Comparison of ENCODE assay signal across 22 cellular contexts in the genomic region with DNA sequence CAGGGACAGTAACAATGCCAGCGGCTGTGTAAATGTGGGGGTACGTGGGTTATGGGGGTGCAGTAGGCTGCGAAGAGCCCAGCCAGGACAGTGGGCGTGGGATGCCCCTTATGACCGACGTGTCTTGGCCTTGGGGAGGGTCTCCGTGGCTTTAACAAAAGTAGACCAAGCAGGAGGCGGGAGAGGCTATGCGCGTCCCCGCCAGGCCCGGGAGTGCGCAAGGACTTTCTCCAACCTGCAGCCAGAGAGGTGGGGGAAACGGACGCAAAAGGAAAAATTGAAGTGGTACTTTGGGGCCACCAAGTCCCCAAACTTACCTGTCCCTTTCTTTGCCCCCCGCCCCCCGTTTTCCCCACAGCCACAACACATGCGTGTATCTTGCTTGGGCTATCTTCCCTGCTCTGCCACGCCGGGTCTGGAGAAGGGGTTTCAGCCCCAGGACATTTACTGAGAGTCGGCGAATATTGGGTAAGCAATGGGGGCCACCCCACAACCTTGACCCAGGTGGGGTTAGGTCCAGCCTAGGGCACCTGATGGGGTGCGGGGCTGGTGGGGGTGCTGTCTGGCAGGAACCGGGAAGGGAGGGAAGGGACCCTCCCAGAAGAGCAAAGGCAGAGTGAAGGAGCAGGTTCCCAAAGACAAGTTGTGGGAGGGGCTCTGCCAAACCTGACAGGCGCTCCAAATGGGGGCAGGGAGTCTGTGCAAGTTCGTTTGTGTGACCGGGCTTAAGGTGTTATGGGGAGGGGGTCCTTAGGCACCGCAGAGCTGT. TPM values are rescaled to one million over a fixed set of nuclear protein-coding genes. Genes with fewer than 3 reads are reported as not detected.
A peak's percentile ranks its signal among the peaks of the same experiment; 100 is the strongest.
DNase-seq lines count a peak whose midpoint lies in the region; ATAC-seq, FAIRE-seq and TF ChIP-seq lines count a peak whose summit lies in the region.
"Had no signal": no experiment of that assay in that cellular context is flagged by ENCODE, and none has a peak within 500 bp of the region (broad histone marks: within the 10 kb centered on the region; RNA-seq: fewer than 3 reads in every experiment).

No MANE protein-coding gene starts in this region.

- no peak overlapping the region; the same call in 2 of the 3 replicates for H3K4me3 ChIP-seq in A549

- H3K4me1 Mint-ChIP-seq in brain (peaks cover 84% of the 10 kb centered on the region), mesothelial cell of epicardium (peaks cover 34% of the 10 kb centered on the region)

- TF ChIP-seq EP300 in A549 (IDR thresholded peaks at IDR 0.05): no peak

- peak overlapping the region; percentile 29; the same call in 1 of the 2 replicates for H3K9ac ChIP-seq in ES-I3 (ENCODE audit: low read depth, low read length)

- DNase-seq in A549 (ENCODE audit: low read depth in 1 of 2, low spot score in 1 of 2) (no peak), mesothelial cell of epicardium (ENCODE audit: low spot score in 2 of 2, unreplicated experiment in 2 of 2) (no peak), DMS53 treated with DMSO at 0.1 percent for 48 hours (lab: John Stamatoyannopoulos, UW; ENCODE audit: unreplicated experiment) (no peak), COLO668 (lab: John Stamatoyannopoulos, UW; ENCODE audit: unreplicated experiment) (no peak)
- no peak for DNase-seq in stimulated activated CD4-positive, alpha-beta T cell treated with anti-CD3 and anti-CD28 coated beads, Interleukin-15, amount 100 ng/mL, for 24 hours
- DNase-seq: activated CD4-positive, alpha-beta T cell treated with anti-CD3 and anti-CD28 coated beads, Interleukin-2, amount 50 U/mL, for 1 hour; gastrocnemius medialis; GF-D8; mesendoderm; NCI-H1930; NCI-H446; SHP77; small intestine; T1000 had no signal

- H3K4me1 ChIP-seq in A549 (peaks cover 14% of the 10 kb centered on the region; the same call in 1 of the 3 replicates), ES-I3 (ENCODE audit: insufficient read depth, low read length) (peaks cover 4% of the 10 kb centered on the region; the same call in 1 of the 2 replicates)

- no peaks in the 10 kb centered on the region for H3K36me3 ChIP-seq in ES-I3 (ENCODE audit: insufficient read depth, low read length)
- H3K36me3 ChIP-seq: BE2C, gastrocnemius medialis had no signal

- CTCF ChIA-PET in A549 (lab: Yijun Ruan, JAX): interaction anchor here (0.7 to 1.4 kb wide), 3 partner anchors 114 to 177 kb away, joined by 3 to 5 read pairs (median 4); no protein-coding TSS in a partner anchor

- H3K4me2 ChIP-seq in A549: peak overlapping the region; percentile 88

- no peak for TF ChIP-seq RAD21 in A549 (conservative IDR thresholded peaks at IDR 0.05 in 1 of 2, IDR thresholded peaks at IDR 0.05 in 1 of 2)

- ATAC-seq in A549 (no peak), HG03378 (IDR thresholded peaks at IDR 0.05; ENCODE audit: unreplicated experiment) (no peak)
- ATAC-seq: gastrocnemius medialis had no signal

- H3K36me3 Mint-ChIP-seq in brain (peaks cover 34% of the 10 kb centered on the region), mesothelial cell of epicardium (peaks cover 2% of the 10 kb centered on the region)

- no peak for FAIRE-seq in A549 (lab: Jason Lieb, UNC)
- FAIRE-seq: D721Med, islet of Langerhans, small intestine had no signal

- H3K9me3 ChIP-seq in A549 (no peaks in the 10 kb centered on the region), ES-I3 (ENCODE audit: control insufficient read depth, insufficient read depth, low read length) (no peaks in the 10 kb centered on the region; the same call in 1 of the 2 replicates)
- H3K9me3 ChIP-seq: BE2C, gastrocnemius medialis had no signal

- H3K27ac ChIP-seq in A549: no peak overlapping the region; a peak in 1 of 6 replicates
- H3K27ac ChIP-seq: tibial nerve had no signal

- H3K9me3 Mint-ChIP-seq in brain (peaks cover 10 to 49% (median 17%) of the 10 kb centered on the region in 5 experiments), mesothelial cell of epicardium (no peaks in the 10 kb centered on the region)

- TF ChIP-seq CTCF in A549 (IDR thresholded peaks at IDR 0.05): no peak
- no peak for TF ChIP-seq CTCF in brain (conservative IDR thresholded peaks at IDR 0.05)
- TF ChIP-seq CTCF in mesothelial cell of epicardium (IDR thresholded peaks at IDR 0.05; ENCODE audit: unreplicated experiment): no peak

- peak overlapping the region; percentile 89 to 98 (median 96) for H3K27ac Mint-ChIP-seq in brain
- no peak overlapping the region for H3K27ac Mint-ChIP-seq in mesothelial cell of epicardium

- H3K4me3 Mint-ChIP-seq in brain (peak overlapping the region; percentile 83 to 91 (median 88)), mesothelial cell of epicardium (peak overlapping the region; percentile 37)

- H3K27me3 Mint-ChIP-seq in brain (peaks cover 64% of the 10 kb centered on the region), mesothelial cell of epicardium (ENCODE audit: low read depth) (peaks cover 97% of the 10 kb centered on the region)

- WGBS in A549 (ENCODE audit: missing lambda C conversion rate): 56% methylated on average over 23 of the region's 28 CpGs

- no peak for TF ChIP-seq POLR2A in A549 (IDR thresholded peaks at IDR 0.05; ENCODE audit: low read length)

- POLR2A ChIA-PET in A549 (lab: Yijun Ruan, JAX): interaction anchor here (1.5 kb wide), 1 partner anchor 43 kb away, joined by 4 read pairs; no protein-coding TSS in a partner anchor

TF ChIP-seq in A549, 52 proteins besides CTCF, POLR2A, EP300 and RAD21:
- TF ChIP-seq CHD4 (IDR thresholded peaks at IDR 0.05; ENCODE audit: borderline replicate concordance) (no peak), ZC3H11A (IDR thresholded peaks at IDR 0.05) (no peak), ELK1 (IDR thresholded peaks at IDR 0.05; ENCODE audit: low read depth, low read length) (no peak), HOXB5 (CRISPR knock-in tag; IDR thresholded peaks at IDR 0.05) (no peak), BHLHE40 (IDR thresholded peaks at IDR 0.05; ENCODE audit: low read depth, low read length) (no peak), RNF2 (IDR thresholded peaks at IDR 0.05; ENCODE audit: borderline replicate concordance, low read depth) (no peak), CEBPB (IDR thresholded peaks at IDR 0.05) (no peak), FOXS1 (CRISPR knock-in tag; IDR thresholded peaks at IDR 0.05) (no peak), HOXB13 (CRISPR knock-in tag; IDR thresholded peaks at IDR 0.05; ENCODE audit: low read depth) (no peak), ZNF302 (CRISPR knock-in tag; IDR thresholded peaks at IDR 0.05) (no peak)
- TF ChIP-seq, protein P1, sequence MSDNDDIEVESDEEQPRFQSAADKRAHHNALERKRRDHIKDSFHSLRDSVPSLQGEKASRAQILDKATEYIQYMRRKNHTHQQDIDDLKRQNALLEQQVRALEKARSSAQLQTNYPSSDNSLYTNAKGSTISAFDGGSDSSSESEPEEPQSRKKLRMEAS (IDR thresholded peaks at IDR 0.05): no peak
- TF ChIP-seq, protein P2, sequence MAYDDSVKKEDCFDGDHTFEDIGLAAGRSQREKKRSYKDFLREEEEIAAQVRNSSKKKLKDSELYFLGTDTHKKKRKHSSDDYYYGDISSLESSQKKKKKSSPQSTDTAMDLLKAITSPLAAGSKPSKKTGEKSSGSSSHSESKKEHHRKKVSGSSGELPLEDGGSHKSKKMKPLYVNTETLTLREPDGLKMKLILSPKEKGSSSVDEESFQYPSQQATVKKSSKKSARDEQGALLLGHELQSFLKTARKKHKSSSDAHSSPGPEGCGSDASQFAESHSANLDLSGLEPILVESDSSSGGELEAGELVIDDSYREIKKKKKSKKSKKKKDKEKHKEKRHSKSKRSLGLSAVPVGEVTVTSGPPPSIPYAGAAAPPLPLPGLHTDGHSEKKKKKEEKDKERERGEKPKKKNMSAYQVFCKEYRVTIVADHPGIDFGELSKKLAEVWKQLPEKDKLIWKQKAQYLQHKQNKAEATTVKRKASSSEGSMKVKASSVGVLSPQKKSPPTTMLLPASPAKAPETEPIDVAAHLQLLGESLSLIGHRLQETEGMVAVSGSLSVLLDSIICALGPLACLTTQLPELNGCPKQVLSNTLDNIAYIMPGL (CRISPR knock-in tag; IDR thresholded peaks at IDR 0.05; ENCODE audit: borderline replicate concordance): no peak

RNA-seq across cellular contexts. Expression of gene ISLR2, which starts 0.6 kb away (rescaled TPM):
- polyA plus RNA-seq in A549 (2011; rRNA removed): 0.03 and 0.12 TPM in 2 replicates
- polyA plus RNA-seq in A549 (2012; cell fraction: cytosol; rRNA removed): 0.04 and 0.11 TPM in 2 replicates
- polyA plus RNA-seq in A549 (2012; cell fraction: nucleus; rRNA removed): 0.15 and 0.32 TPM in 2 replicates
- polyA plus RNA-seq in A549 (2017; fragmentation: RNase III; extraction: RNeasy Plus Mini Kit Qiagen cat#74134 plus additional on column Dnase treatment): 0.10 to 0.25 TPM (median 0.17 TPM) in 3 replicates
- polyA minus RNA-seq in A549 (2011; rRNA and poly(A)+ RNA removed): 0.17 TPM in 1 of 2 replicates, not detected in the other
- 30.2 TPM for polyA plus RNA-seq in brain (ENCODE audit: insufficient read depth, low read depth, low replicate concordance)
- 1.3 to 1.9 TPM (median 1.4 TPM) in 3 replicates for total RNA-seq in mesothelial cell of epicardium

RNA-seq across cellular contexts. Expression of gene ISLR, which starts 42.5 kb away (rescaled TPM):
- polyA plus RNA-seq in A549 (2011; rRNA removed) (0.10 and 0.28 TPM in 2 replicates), A549 (2017; fragmentation: RNase III; extraction: RNeasy Plus Mini Kit Qiagen cat#74134 plus additional on column Dnase treatment) (0.25 to 0.43 TPM (median 0.30 TPM) in 3 replicates), brain (ENCODE audit: insufficient read depth, low read depth, low replicate concordance) (13.7 TPM)
- 0.11 and 0.17 TPM in 2 replicates for polyA plus RNA-seq in A549 (2012; cell fraction: cytosol; rRNA removed)
- 0.59 and 1.1 TPM in 2 replicates for polyA plus RNA-seq in A549 (2012; cell fraction: nucleus; rRNA removed)
- 0.12 TPM in 1 of 2 replicates, not detected in the other for polyA minus RNA-seq in A549 (2011; rRNA and poly(A)+ RNA removed)
- 59.8 to 66.8 TPM (median 64.9 TPM) in 3 replicates for total RNA-seq in mesothelial cell of epicardium

RNA-seq across cellular contexts. Expression of gene GOLGA6A, which starts 48.7 kb away (rescaled TPM):
- 0.03 and 0.07 TPM in 2 replicates for polyA plus RNA-seq in A549 (2011; rRNA removed)
- 0.01 TPM in 1 of 2 replicates, not detected in the other for polyA plus RNA-seq in A549 (2012; cell fraction: cytosol; rRNA removed)
- polyA plus RNA-seq in A549 (2012; cell fraction: nucleus; rRNA removed): 0.01 and 0.09 TPM in 2 replicates
- 0.05 TPM in 1 of 3 replicates, not detected in the others for polyA plus RNA-seq in A549 (2017; fragmentation: RNase III; extraction: RNeasy Plus Mini Kit Qiagen cat#74134 plus additional on column Dnase treatment)
- polyA minus RNA-seq in A549 (2011; rRNA and poly(A)+ RNA removed): not detected in 2 replicates
- polyA plus RNA-seq in brain (ENCODE audit: insufficient read depth, low read depth, low replicate concordance): not detected
- total RNA-seq in mesothelial cell of epicardium: 0.20 to 0.94 TPM (median 0.29 TPM) in 3 replicates
- total RNA-seq: osteoblast had no signal

Comparison
In these comparisons a context has a peak if more than half of its experiments do, and no peak if none do; other contexts are left out.
1. RNA of gene ISLR2, which starts 0.6 kb away (polyA plus RNA-seq): 30.2 TPM in brain (single experiment); 0.03 to 0.32 TPM in A549; every median in the first group is over 10 times any median in the second.